In the genomic region with DNA sequence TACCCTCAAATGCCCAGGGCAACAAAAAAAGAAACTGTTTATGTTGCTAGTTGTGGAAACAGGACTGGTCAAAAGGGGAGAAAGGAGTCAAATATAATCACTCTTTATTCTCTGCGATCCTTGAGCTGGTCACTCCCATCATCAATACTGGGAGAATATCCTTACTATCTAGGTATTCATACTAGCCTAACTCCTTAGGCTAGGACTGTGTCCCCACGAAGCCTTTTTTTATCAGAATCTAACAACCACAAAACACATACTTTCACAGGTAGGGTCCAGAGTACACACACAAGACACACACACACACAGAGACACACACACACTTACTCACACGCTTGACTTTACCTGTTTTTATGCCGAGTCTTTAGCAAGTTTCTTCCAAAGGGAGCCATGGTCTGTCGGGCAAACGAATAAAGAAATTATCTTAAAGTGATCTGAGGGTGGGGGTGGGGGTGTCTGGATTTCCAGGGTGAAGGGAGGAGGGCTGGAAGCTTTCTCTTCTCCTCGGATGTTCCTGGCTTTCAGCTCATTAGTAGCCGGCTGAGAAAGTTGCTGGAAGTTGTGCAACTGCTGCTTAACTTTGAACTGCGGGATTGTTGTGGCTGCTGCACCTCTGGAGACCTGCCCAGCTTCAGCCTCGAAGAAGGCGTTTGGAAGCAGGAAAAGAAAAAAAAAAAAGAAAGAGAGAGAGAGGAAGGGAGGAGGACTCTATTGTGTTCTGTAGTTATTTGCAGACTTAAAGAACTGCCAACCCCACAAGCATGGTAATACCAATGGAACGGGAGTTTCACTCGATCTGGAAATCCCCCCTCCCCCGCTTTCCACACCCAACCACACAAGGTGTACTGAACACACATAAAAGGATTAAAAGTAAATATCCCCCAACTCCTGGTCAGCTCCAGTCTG, we compare ENCODE assay signal across 8 cellular contexts. TPM values are rescaled to one million over a fixed set of nuclear protein-coding genes. Genes with fewer than 3 reads are reported as not detected.
A peak's percentile ranks its signal among the peaks of the same experiment; 100 is the strongest.
DNase-seq lines count a peak whose midpoint lies in the region; ATAC-seq and TF ChIP-seq lines count a peak whose summit lies in the region.

A gene (minus strand): TSS at position 600 of the 906 bp plus-strand sequence. CDS start 208 bp downstream, at position 392.

- peak within 1 kb of the TSS; percentile 59; the same call in 1 of the 2 replicates for H3K4me3 Mint-ChIP-seq in HFFc6
- no peak within 1 kb of the TSS for H3K4me3 Mint-ChIP-seq in activated naive CD8-positive, alpha-beta T cell treated with anti-CD3 and anti-CD28 coated beads for 36 hours

- H3K4me1 Mint-ChIP-seq in HFFc6 (ENCODE audit: low read depth), result no peaks in the 10 kb centered on the region; the same call in 1 of the 2 replicates
- H3K4me1 Mint-ChIP-seq in activated naive CD8-positive, alpha-beta T cell treated with anti-CD3 and anti-CD28 coated beads for 36 hours, result no peaks in the 10 kb centered on the region

- in situ Hi-C loops in astrocyte of the spinal cord (cut with HindIII; ENCODE audit: low sequenced_read_pairs), result no loop called here

- TF ChIP-seq CTCF in HFFc6 (IDR thresholded peaks at IDR 0.05) (no peak), astrocyte of the spinal cord (IDR thresholded peaks at IDR 0.05; ENCODE audit: low read depth, low read length) (no peak)

- no peak for ATAC-seq in HG03469 (IDR thresholded peaks at IDR 0.05; ENCODE audit: unreplicated experiment)

- DNase-seq in HFFc6 (peak; percentile 45), astrocyte of the spinal cord (ENCODE audit: low read depth, low spot score) (peak; percentile 92), iris pigment epithelial cell (ENCODE audit: low read depth) (peak; percentile 89), smooth muscle cell of the brain vasculature (ENCODE audit: low read depth, low spot score) (peak; percentile 37), erythroblast (lab: John Stamatoyannopoulos, UW) (no peak), T1000 (lab: John Stamatoyannopoulos, UW) (no peak)
- DNase-seq in activated naive CD8-positive, alpha-beta T cell treated with anti-CD3 and anti-CD28 coated beads for 36 hours, result no peak

- no peaks in the 10 kb centered on the region; the same call in 1 of the 2 replicates for H3K27me3 Mint-ChIP-seq in HFFc6 (ENCODE audit: insufficient read depth)
- peaks cover 13% of the 10 kb centered on the region for H3K27me3 Mint-ChIP-seq in activated naive CD8-positive, alpha-beta T cell treated with anti-CD3 and anti-CD28 coated beads for 36 hours

- no peak within 1 kb of the TSS for H3K27ac Mint-ChIP-seq in HFFc6
- H3K27ac Mint-ChIP-seq in activated naive CD8-positive, alpha-beta T cell treated with anti-CD3 and anti-CD28 coated beads for 36 hours, result no peak within 1 kb of the TSS

- H3K36me3 Mint-ChIP-seq in HFFc6 (ENCODE audit: low read depth), result no peaks in the 10 kb centered on the region
- no peaks in the 10 kb centered on the region for H3K36me3 Mint-ChIP-seq in activated naive CD8-positive, alpha-beta T cell treated with anti-CD3 and anti-CD28 coated beads for 36 hours

- no peaks in the 10 kb centered on the region; the same call in 1 of the 2 replicates for H3K9me3 Mint-ChIP-seq in HFFc6
- no peaks in the 10 kb centered on the region for H3K9me3 Mint-ChIP-seq in activated naive CD8-positive, alpha-beta T cell treated with anti-CD3 and anti-CD28 coated beads for 36 hours

- no peak for TF ChIP-seq POLR2A in erythroblast (IDR thresholded peaks at IDR 0.05; ENCODE audit: low read length)

- H3K4me3 ChIP-seq in astrocyte of the spinal cord (ENCODE audit: low read depth, low read length), result peak within 1 kb of the TSS; percentile 63

RNA-seq across cellular contexts. Expression of the gene that starts here (rescaled TPM):
- under 1 TPM in 2 of 6 experiments, not detected in 4; 0.02 to 0.05 TPM for total RNA-seq in HFFc6 (2021; fragmentation: NEBNext Ultra II Directional; extraction: Animal tissue kit (Norgen Biotek cat#: 25700))
- not detected for total RNA-seq in activated naive CD8-positive, alpha-beta T cell treated with anti-CD3 and anti-CD28 coated beads for 36 hours

Comparison
In these comparisons a context has a peak if more than half of its experiments do, and no peak if none do; other contexts are left out.
1. Peak in DNase-seq in HFFc6; RNA of the gene not detected or under 1 TPM.
2. DNase-seq: peak in astrocyte of the spinal cord (single experiment), iris pigment epithelial cell (single experiment) and smooth muscle cell of the brain vasculature (single experiment); none in erythroblast (0 of 2), T1000 (single experiment) and activated naive CD8-positive, alpha-beta T cell treated with anti-CD3 and anti-CD28 coated beads for 36 hours (single experiment).